ENCODE assay signal across 11 cellular contexts in the genomic region with DNA sequence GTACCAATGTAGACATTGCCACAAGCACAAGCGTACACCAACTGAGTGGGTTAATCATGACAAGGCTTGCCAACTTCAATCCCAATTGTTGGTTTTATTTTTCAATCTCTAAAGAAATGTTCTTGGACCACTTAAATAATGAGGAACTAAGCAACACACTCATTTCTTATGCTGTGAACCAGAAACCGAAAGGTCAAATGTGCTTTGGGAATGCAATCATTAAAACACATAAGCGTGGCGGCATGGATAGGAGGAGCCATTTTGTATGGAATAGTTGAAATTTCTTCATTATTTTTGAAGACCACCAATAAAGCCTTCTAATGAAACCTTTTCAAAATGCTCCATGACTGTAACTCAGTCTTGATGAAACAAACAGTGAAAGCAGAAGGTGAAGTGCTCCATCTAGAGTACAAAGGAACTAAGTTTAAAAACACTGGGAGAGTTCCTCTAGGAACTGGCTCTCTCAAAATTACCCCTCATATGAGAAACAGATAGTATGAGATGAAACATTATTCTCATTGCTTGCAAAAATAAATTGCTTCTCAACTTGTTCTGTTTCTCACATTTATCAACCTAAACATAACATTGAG.
DNase-seq lines count a peak whose midpoint lies in the region; ATAC-seq and TF ChIP-seq lines count a peak whose summit lies in the region.
"Had no signal": no experiment of that assay in that cellular context is flagged by ENCODE, and none has a peak within 500 bp of the region (broad histone marks: within the 10 kb centered on the region; RNA-seq: fewer than 3 reads in every experiment).

No MANE protein-coding gene starts in this region.

- no peaks in the 10 kb centered on the region for H3K4me1 ChIP-seq in mucosa of descending colon (ENCODE audit: low read depth)
- H3K4me1 ChIP-seq: SJSA1 had no signal

- H3K27ac Mint-ChIP-seq in activated CD4-positive, alpha-beta T cell treated with anti-CD3 and anti-CD28 coated beads, Interleukin-2, amount 10 ng/mL, durations not matched to agents 24 days and 14 days: no peak overlapping the region

- no peak overlapping the region for H3K4me3 Mint-ChIP-seq in activated CD4-positive, alpha-beta T cell treated with anti-CD3 and anti-CD28 coated beads, Interleukin-2, amount 10 ng/mL, durations not matched to agents 24 days and 14 days

- H3K9me3 ChIP-seq in mucosa of descending colon: no peaks in the 10 kb centered on the region

- intact Hi-C loops in activated CD4-positive, alpha-beta T cell treated with anti-CD3 and anti-CD28 coated beads, Interleukin-2, amount 10 ng/mL, durations not matched to agents 24 days and 14 days (cut with micrococcal nuclease): no loop called here
- intact Hi-C loops in mucosa of descending colon (cut with DNase I, micrococcal nuclease): no loop called here

- no peaks in the 10 kb centered on the region for H3K27me3 Mint-ChIP-seq in activated CD4-positive, alpha-beta T cell treated with anti-CD3 and anti-CD28 coated beads, Interleukin-2, amount 10 ng/mL, durations not matched to agents 24 days and 14 days

- no peaks in the 10 kb centered on the region for H3K4me1 Mint-ChIP-seq in activated CD4-positive, alpha-beta T cell treated with anti-CD3 and anti-CD28 coated beads, Interleukin-2, amount 10 ng/mL, durations not matched to agents 24 days and 14 days

- in situ Hi-C loops in ACHN (cut with HindIII; ENCODE audit: low pct_ligation_motif_present, low pct_unique_long_range_greater_than_20kb, low sequenced_read_pairs): no loop called here

- ATAC-seq in HG03159 (IDR thresholded peaks at IDR 0.05; ENCODE audit: unreplicated experiment): no peak
- ATAC-seq in mucosa of descending colon: no peak
- ATAC-seq: K562 had no signal

- H3K36me3 ChIP-seq in mucosa of descending colon (ENCODE audit: low read depth): no peaks in the 10 kb centered on the region
- H3K36me3 ChIP-seq: SJSA1 had no signal

- DNase-seq in ACHN (peak; percentile 50), HT-29 (ENCODE audit: low spot score) (peak; percentile 1), RPMI8226 (peak; percentile 10), inferior parietal cortex (ENCODE audit: extremely low spot score) (peak; percentile 10), mucosa of descending colon (no peak), CD1c-positive myeloid dendritic cell (ENCODE audit: extremely low spot score) (no peak)
- DNase-seq in activated CD4-positive, alpha-beta T cell treated with anti-CD3 and anti-CD28 coated beads, Interleukin-2, amount 10 ng/mL, durations not matched to agents 24 days and 14 days: no peak
- DNase-seq: cerebellar nuclear complex had no signal

- H3K4me3 ChIP-seq in mucosa of descending colon: no peak overlapping the region
- H3K4me3 ChIP-seq: K562, SJSA1 had no signal

- H3K9me3 Mint-ChIP-seq in activated CD4-positive, alpha-beta T cell treated with anti-CD3 and anti-CD28 coated beads, Interleukin-2, amount 10 ng/mL, durations not matched to agents 24 days and 14 days: no peaks in the 10 kb centered on the region

- no peak for TF ChIP-seq CTCF in mucosa of descending colon (IDR thresholded peaks at IDR 0.05)

- no peaks in the 10 kb centered on the region for H3K36me3 Mint-ChIP-seq in activated CD4-positive, alpha-beta T cell treated with anti-CD3 and anti-CD28 coated beads, Interleukin-2, amount 10 ng/mL, durations not matched to agents 24 days and 14 days (ENCODE audit: low read depth)

Comparison
In these comparisons a context has a peak if more than half of its experiments do, and no peak if none do; other contexts are left out.
1. DNase-seq: peak in ACHN (single experiment), HT-29 (single experiment), RPMI8226 (single experiment) and inferior parietal cortex (single experiment); none in activated CD4-positive, alpha-beta T cell treated with anti-CD3 and anti-CD28 coated beads, Interleukin-2, amount 10 ng/mL, durations not matched to agents 24 days and 14 days (single experiment), mucosa of descending colon (0 of 3) and CD1c-positive myeloid dendritic cell (single experiment).